Comparison of ENCODE assay signal across 1 cellular context in genomic region chr1:248807067-248807737, GRCh38.
TF ChIP-seq lines count a peak whose summit lies in the region.

No MANE protein-coding gene starts in this region.

TF ChIP-seq in IMR-90, 13 proteins besides CTCF, POLR2A, EP300 and RAD21 (continued from another document):
- TF ChIP-seq USF2 (IDR thresholded peaks at IDR 0.05; ENCODE audit: low read depth, low read length) (no peak), MAFK (IDR thresholded peaks at IDR 0.05; ENCODE audit: low read depth, low read length) (peak; percentile 38)
TF ChIP-seq in IMR-90: peak in this region for 2.
